In genomic region chr9:87179556-87180340, GRCh38 we compare ENCODE assay signal across 18 cellular contexts.
DNase-seq lines count a peak whose midpoint lies in the region; ATAC-seq and TF ChIP-seq lines count a peak whose summit lies in the region.
"Had no signal": no experiment of that assay in that cellular context is flagged by ENCODE, and none has a peak within 500 bp of the region (broad histone marks: within the 10 kb centered on the region; RNA-seq: fewer than 3 reads in every experiment).

No MANE protein-coding gene starts in this region.

- TF ChIP-seq CTCF in GM23338 (conservative IDR thresholded peaks at IDR 0.05; ENCODE audit: low read depth in 2 of 2) = no peak
- no peak for TF ChIP-seq CTCF in foreskin keratinocyte (conservative IDR thresholded peaks at IDR 0.05)
- no peak for TF ChIP-seq CTCF in esophagus squamous epithelium (IDR thresholded peaks at IDR 0.05)

- peak overlapping the region; percentile 78 for H2BK12ac ChIP-seq in trophoblast cell (ENCODE audit: low read length)

- no peaks in the 10 kb centered on the region for H4K20me1 ChIP-seq in GM23338 (replicated peaks; ENCODE audit: insufficient read depth)

- H3K4me3 Mint-ChIP-seq in GM23338 = no peak overlapping the region
- H3K4me3 Mint-ChIP-seq: CD4-positive, CD25-positive, alpha-beta regulatory T cell; neural progenitor cell had no signal

- no CpG with 5 or more reads among the region's 7 CpGs for WGBS in trophoblast cell (ENCODE audit: extremely low coverage, insufficient coverage, insufficient read length)
- 47 to 48% methylated on average over 7 of the region's 7 CpGs for WGBS in esophagus squamous epithelium, 2 donors

- H3K27ac ChIP-seq in GM23338 (ENCODE audit: low read depth) (no peak overlapping the region), foreskin keratinocyte (peak overlapping the region; percentile 83), trophoblast cell (ENCODE audit: low read depth, low read length) (peak overlapping the region; percentile 89), esophagus squamous epithelium (no peak overlapping the region)
- H3K27ac ChIP-seq: colonic mucosa, neural progenitor cell, vagina had no signal

- no peak overlapping the region for H3K4me2 ChIP-seq in GM23338
- peak overlapping the region; percentile 44 for H3K4me2 ChIP-seq in trophoblast cell (ENCODE audit: low read length)
- H3K4me2 ChIP-seq: neural progenitor cell had no signal

- H3K27me3 Mint-ChIP-seq in GM23338 (ENCODE audit: insufficient read depth, low read depth, poor library complexity) = peaks cover 4% of the 10 kb centered on the region

- H3K27me3 ChIP-seq in GM23338 (ENCODE audit: insufficient read depth) (no peaks in the 10 kb centered on the region), adipocyte (replicated peaks; ENCODE audit: control insufficient read depth, insufficient read depth, low read length) (no peaks in the 10 kb centered on the region), foreskin keratinocyte (no peaks in the 10 kb centered on the region), trophoblast cell (ENCODE audit: insufficient read depth, low read length) (no peaks in the 10 kb centered on the region), esophagus squamous epithelium (no peaks in the 10 kb centered on the region)
- H3K27me3 ChIP-seq: colonic mucosa, neural progenitor cell, vagina had no signal

- intact Hi-C loops in esophagus squamous epithelium (cut with DNase I) = no loop called here

- peak overlapping the region; percentile 18 for H3K14ac ChIP-seq in trophoblast cell (ENCODE audit: low read length)

- DNase-seq in GM23338 (ENCODE audit: low spot score) (no peak), adipocyte (ENCODE audit: low read depth) (peak; percentile 62), foreskin keratinocyte (peak; percentile 91 to 96), trophoblast cell (peak; percentile 68 to 97), hippocampal formation (lab: John Stamatoyannopoulos, UW) (no peak), esophagus squamous epithelium (lab: John Stamatoyannopoulos, UW) (no peak)
- DNase-seq: aorta; CD4-positive, CD25-positive, alpha-beta regulatory T cell; colonic mucosa; DMS153; mucosa of descending colon; MV-4-11; NCI-H187 had no signal

- peak overlapping the region; percentile 93 for H4K91ac ChIP-seq in trophoblast cell (ENCODE audit: low read depth, low read length)

- peak overlapping the region; percentile 44; the same call in 1 of the 2 replicates for H2AFZ ChIP-seq in GM23338
- no peak overlapping the region for H2AFZ ChIP-seq in trophoblast cell (ENCODE audit: insufficient read depth, low read length, poor library complexity)
- H2AFZ ChIP-seq: neural progenitor cell had no signal

- H3K36me3 ChIP-seq in GM23338 (ENCODE audit: insufficient read depth) = no peaks in the 10 kb centered on the region
- no peaks in the 10 kb centered on the region for H3K36me3 ChIP-seq in adipocyte (ENCODE audit: control insufficient read depth, insufficient read depth, low read length, severe bottlenecking)
- no peaks in the 10 kb centered on the region for H3K36me3 ChIP-seq in trophoblast cell (ENCODE audit: control insufficient read depth in 1 of 2, insufficient read depth in 2 of 2, low read length in 2 of 2)
- no peaks in the 10 kb centered on the region for H3K36me3 ChIP-seq in esophagus squamous epithelium
- H3K36me3 ChIP-seq: colonic mucosa, neural progenitor cell, vagina had no signal

- H3K27ac Mint-ChIP-seq in GM23338 = no peak overlapping the region
- H3K27ac Mint-ChIP-seq: CD4-positive, CD25-positive, alpha-beta regulatory T cell; neural progenitor cell had no signal

- no peak overlapping the region for H3K4me3 ChIP-seq in GM23338
- no peak overlapping the region for H3K4me3 ChIP-seq in adipocyte (ENCODE audit: low read length)
- no peak overlapping the region for H3K4me3 ChIP-seq in trophoblast cell (ENCODE audit: low read depth, low read length)
- no peak overlapping the region for H3K4me3 ChIP-seq in esophagus squamous epithelium
- H3K4me3 ChIP-seq: colonic mucosa, mucosa of descending colon, neural progenitor cell, vagina had no signal

- ATAC-seq in GM23338 (no peak), foreskin keratinocyte (peak; percentile 83), HG02870 (IDR thresholded peaks at IDR 0.05; ENCODE audit: unreplicated experiment) (no peak), GM19328 (IDR thresholded peaks at IDR 0.05; ENCODE audit: unreplicated experiment) (no peak)
- ATAC-seq: left lobe of liver, mucosa of descending colon had no signal

- H3K4ac ChIP-seq in trophoblast cell (ENCODE audit: low read depth, low read length) = peak overlapping the region; percentile 3

- H3K9ac ChIP-seq in adipocyte (ENCODE audit: low read length) = no peak overlapping the region
- no peak overlapping the region for H3K9ac ChIP-seq in trophoblast cell (ENCODE audit: low read length)
- H3K9ac ChIP-seq: neural progenitor cell had no signal

- H3F3A ChIP-seq in GM23338 (replicated peaks; ENCODE audit: low read depth) = no peaks in the 10 kb centered on the region

- TF ChIP-seq POLR2A in esophagus squamous epithelium (IDR thresholded peaks at IDR 0.05) = no peak

- peaks cover 9% of the 10 kb centered on the region; the same call in 2 of the 3 replicates for H3K4me1 Mint-ChIP-seq in GM23338
- H3K4me1 Mint-ChIP-seq: CD4-positive, CD25-positive, alpha-beta regulatory T cell; neural progenitor cell had no signal

- peaks cover 8% of the 10 kb centered on the region for H3K79me1 ChIP-seq in trophoblast cell (ENCODE audit: low read length)

- H4K8ac ChIP-seq in trophoblast cell (ENCODE audit: low read depth, low read length) = peak overlapping the region; percentile 33

- no peaks in the 10 kb centered on the region for H3K9me3 ChIP-seq in adipocyte (ENCODE audit: control insufficient read depth, low read length)
- no peaks in the 10 kb centered on the region for H3K9me3 ChIP-seq in trophoblast cell (ENCODE audit: insufficient read depth, low read depth, low read length)
- H3K9me3 ChIP-seq in esophagus squamous epithelium = no peaks in the 10 kb centered on the region
- H3K9me3 ChIP-seq: colonic mucosa, mucosa of descending colon had no signal

- H2BK120ac ChIP-seq in trophoblast cell (ENCODE audit: insufficient read depth, low read length, poor library complexity) = peak overlapping the region; percentile 52

- peaks cover 10% of the 10 kb centered on the region; the same call in 1 of the 2 replicates for H3K9me2 ChIP-seq in GM23338 (ENCODE audit: insufficient read depth)

- no peaks in the 10 kb centered on the region for H3K36me3 Mint-ChIP-seq in GM23338 (ENCODE audit: low read depth)
- H3K36me3 Mint-ChIP-seq: CD4-positive, CD25-positive, alpha-beta regulatory T cell; neural progenitor cell had no signal

- peak overlapping the region; percentile 61 for H3K23ac ChIP-seq in trophoblast cell (ENCODE audit: low read length)

- H2AK5ac ChIP-seq in trophoblast cell (ENCODE audit: low read length) = no peak overlapping the region

- H4K12ac ChIP-seq in trophoblast cell (ENCODE audit: low read depth, low read length) = peak overlapping the region; percentile 40

- no peak overlapping the region for H3K18ac ChIP-seq in trophoblast cell (ENCODE audit: low read length)

- H3K4me1 ChIP-seq in GM23338 (ENCODE audit: insufficient read depth) (no peaks in the 10 kb centered on the region), adipocyte (ENCODE audit: control insufficient read depth, insufficient read depth, low read length) (peaks cover 4% of the 10 kb centered on the region), foreskin keratinocyte (peaks cover 22% of the 10 kb centered on the region), trophoblast cell (ENCODE audit: control insufficient read depth in 1 of 2, insufficient read depth in 2 of 2, low read length in 2 of 2) (peaks cover 4 to 7% of the 10 kb centered on the region in 2 experiments), esophagus squamous epithelium (peaks cover 0 to 8% (median 0%) of the 10 kb centered on the region in 3 donors)
- H3K4me1 ChIP-seq: colonic mucosa, neural progenitor cell, vagina had no signal

- peak overlapping the region; percentile 18 for H2BK5ac ChIP-seq in trophoblast cell (ENCODE audit: low read depth, low read length, poor library complexity)

- H3K79me2 ChIP-seq in GM23338 (replicated peaks; ENCODE audit: insufficient read depth) (no peaks in the 10 kb centered on the region), trophoblast cell (ENCODE audit: control insufficient read depth, insufficient read depth, low read length, poor library complexity) (peaks cover 2% of the 10 kb centered on the region)

- H3K9me3 Mint-ChIP-seq in GM23338 = 0 out of 3 replicates have a peak, but pooled peaks cover 4% of the 10 kb centered on the region

TF ChIP-seq in GM23338, 12 proteins besides CTCF, POLR2A, EP300 and RAD21:
- TF ChIP-seq EZH2phosphoT487 (IDR thresholded peaks at IDR 0.05; ENCODE audit: unreplicated experiment) = no peak
- no peak for TF ChIP-seq EZH2 (IDR thresholded peaks at IDR 0.05; ENCODE audit: low read depth, unreplicated experiment)
- TF ChIP-seq, protein P1, sequence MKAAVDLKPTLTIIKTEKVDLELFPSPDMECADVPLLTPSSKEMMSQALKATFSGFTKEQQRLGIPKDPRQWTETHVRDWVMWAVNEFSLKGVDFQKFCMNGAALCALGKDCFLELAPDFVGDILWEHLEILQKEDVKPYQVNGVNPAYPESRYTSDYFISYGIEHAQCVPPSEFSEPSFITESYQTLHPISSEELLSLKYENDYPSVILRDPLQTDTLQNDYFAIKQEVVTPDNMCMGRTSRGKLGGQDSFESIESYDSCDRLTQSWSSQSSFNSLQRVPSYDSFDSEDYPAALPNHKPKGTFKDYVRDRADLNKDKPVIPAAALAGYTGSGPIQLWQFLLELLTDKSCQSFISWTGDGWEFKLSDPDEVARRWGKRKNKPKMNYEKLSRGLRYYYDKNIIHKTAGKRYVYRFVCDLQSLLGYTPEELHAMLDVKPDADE (IDR thresholded peaks at IDR 0.05) = no peak
- TF ChIP-seq NANOG (IDR thresholded peaks at IDR 0.05; ENCODE audit: borderline replicate concordance) = no peak

Comparison
In these comparisons a context has a peak if more than half of its experiments do, and no peak if none do; other contexts are left out.
1. DNase-seq: peak in adipocyte (single experiment), foreskin keratinocyte (2 of 2) and trophoblast cell (2 of 2); none in GM23338 (single experiment), hippocampal formation (0 of 2) and esophagus squamous epithelium (single experiment).
2. H3K27ac ChIP-seq: peak in foreskin keratinocyte (single experiment) and trophoblast cell (single experiment); none in GM23338 (single experiment) and esophagus squamous epithelium (0 of 4).